In genomic region chr19:51550848-51551672, GRCh38 we compare ENCODE assay signal across 1 cellular context.
TF ChIP-seq lines count a peak whose summit lies in the region.

No MANE protein-coding gene starts in this region.

TF ChIP-seq in K562, 482 proteins besides CTCF, POLR2A, EP300 and RAD21 (continued from another document and continues in another):
- TF ChIP-seq ZNF592 (IDR thresholded peaks at IDR 0.05) (peak; percentile 58; the same call in 1 of the 2 replicates), NFIC (IDR thresholded peaks at IDR 0.05) (no peak), ZKSCAN1 (IDR thresholded peaks at IDR 0.05; ENCODE audit: low read depth, low read length) (no peak), SNRNP70 (optimal IDR thresholded peaks at IDR 0.05; ENCODE audit: low read depth, low read length) (no peak), PKNOX1 (IDR thresholded peaks at IDR 0.05) (no peak), ZNF583 (CRISPR knock-in tag; IDR thresholded peaks at IDR 0.05) (peak; percentile 38; the same call in 1 of the 2 replicates), NELFE (IDR thresholded peaks at IDR 0.05; ENCODE audit: insufficient read depth, insufficient read length) (no peak), HMGN3 (IDR thresholded peaks at IDR 0.05; ENCODE audit: borderline replicate concordance, extremely low read depth, insufficient read length, low read depth, low read length) (no peak), RBM15 (IDR thresholded peaks at IDR 0.05; ENCODE audit: insufficient read depth, low read length) (no peak), PTRF (tag; IDR thresholded peaks at IDR 0.05) (no peak), FOXO4 (CRISPR knock-in tag; IDR thresholded peaks at IDR 0.05) (no peak), ZSCAN32 (CRISPR knock-in tag; IDR thresholded peaks at IDR 0.05) (no peak), GTF2E2 (tag; IDR thresholded peaks at IDR 0.05) (peak; percentile 69; the same call in 1 of the 2 replicates), USF1 (CRISPR knock-in tag; IDR thresholded peaks at IDR 0.05) (no peak), MYNN (IDR thresholded peaks at IDR 0.05) (no peak), MYNN (CRISPR knock-in tag; IDR thresholded peaks at IDR 0.05) (no peak), E2F6 (IDR thresholded peaks at IDR 0.05; ENCODE audit: borderline replicate concordance in 1 of 2, extremely low read depth in 1 of 2, insufficient read depth in 1 of 2, insufficient read length in 1 of 2, low read depth in 1 of 2, low read length in 1 of 2, poor library complexity in 1 of 2, severe bottlenecking in 1 of 2) (no peak), ELF1 (tag; IDR thresholded peaks at IDR 0.05) (no peak), FOXP4 (CRISPR knock-in tag; IDR thresholded peaks at IDR 0.05; ENCODE audit: borderline replicate concordance) (no peak), JUND (IDR thresholded peaks at IDR 0.05; ENCODE audit: borderline replicate concordance, low read depth, low read length) (no peak), JUND (tag; IDR thresholded peaks at IDR 0.05; ENCODE audit: borderline replicate concordance, low read depth, low read length) (no peak), SUPT5H (IDR thresholded peaks at IDR 0.05) (peak; percentile 37), TFAP4 (CRISPR knock-in tag; IDR thresholded peaks at IDR 0.05; ENCODE audit: borderline replicate concordance) (peak; percentile 82), RBFOX2 (IDR thresholded peaks at IDR 0.05; ENCODE audit: low read depth, low read length) (peak; percentile 67), STAT6 (CRISPR knock-in tag; IDR thresholded peaks at IDR 0.05) (no peak), HSF4 (CRISPR knock-in tag; IDR thresholded peaks at IDR 0.05; ENCODE audit: borderline replicate concordance) (no peak), FOSL1 (tag; conservative IDR thresholded peaks at IDR 0.05) (no peak), KHSRP (IDR thresholded peaks at IDR 0.05) (no peak), L3MBTL2 (IDR thresholded peaks at IDR 0.05) (peak; percentile 51; the same call in 1 of the 2 replicates), ZNF143 (CRISPR knock-in tag; IDR thresholded peaks at IDR 0.05) (no peak), HNRNPLL (IDR thresholded peaks at IDR 0.05; ENCODE audit: low read depth, low read length, poor library complexity, severe bottlenecking) (no peak), SMAD3 (CRISPR knock-in tag; conservative IDR thresholded peaks at IDR 0.05) (no peak), NCOA6 (IDR thresholded peaks at IDR 0.05) (no peak), NR3C1 (CRISPR knock-in tag; IDR thresholded peaks at IDR 0.05) (no peak)
